In the genomic region with DNA sequence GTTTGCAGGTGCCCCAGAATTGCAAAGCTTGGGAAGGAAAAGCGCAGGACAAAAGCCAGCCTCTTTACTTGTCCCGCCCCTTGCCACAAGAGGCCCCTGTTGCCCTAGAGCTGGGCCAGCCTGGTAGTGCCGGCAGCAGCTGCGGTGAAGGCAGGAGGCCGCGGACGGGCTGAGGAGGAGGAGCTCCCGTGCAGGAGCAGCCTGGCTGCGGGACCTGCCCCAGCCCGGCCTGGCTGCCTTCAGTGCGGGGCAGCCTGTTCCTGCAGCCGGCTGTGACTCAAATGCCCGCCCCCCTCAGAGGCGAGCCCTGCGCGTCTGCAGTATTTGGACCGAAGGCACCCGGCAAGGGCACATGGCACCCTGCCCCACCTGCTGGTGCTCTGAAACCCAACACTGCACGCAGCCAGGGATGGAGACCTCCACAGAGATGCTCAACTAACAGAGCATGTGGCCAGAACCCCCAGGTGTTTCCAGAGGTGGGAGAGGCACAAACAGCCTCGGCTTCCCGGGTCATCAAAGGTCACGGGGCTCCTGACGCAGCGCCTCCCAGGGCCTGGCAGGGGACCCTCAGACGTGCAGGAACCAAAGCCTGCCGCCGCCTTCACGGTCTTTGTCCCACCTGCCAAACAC, we compare ENCODE assay signal across 8 cellular contexts. TPM values are rescaled to one million over a fixed set of nuclear protein-coding genes. Genes with fewer than 3 reads are reported as not detected.
A peak's percentile ranks its signal among the peaks of the same experiment; 100 is the strongest.
DNase-seq lines count a peak whose midpoint lies in the region; ATAC-seq, FAIRE-seq and TF ChIP-seq lines count a peak whose summit lies in the region.

No MANE protein-coding gene starts in this region.

- intact Hi-C loops in activated T-helper 2 cell treated with anti-CD3 and anti-CD28 coated beads, Interferon-gamma antibody, Interleukin-2, Interleukin-4, amounts not matched to agents 10 μg/mL and 5 μg/mL and 100 μg/mL, durations not matched to agents 14 hours and 24 hours and 36 hours (cut with micrococcal nuclease), result no loop called here
- intact Hi-C loops in pancreas (cut with DNase I), result no loop called here

- H3K9me3 Mint-ChIP-seq in activated T-helper 2 cell treated with anti-CD3 and anti-CD28 coated beads, Interferon-gamma antibody, Interleukin-2, Interleukin-4, amounts not matched to agents 10 μg/mL and 5 μg/mL and 100 μg/mL, durations not matched to agents 14 hours and 24 hours and 36 hours, result no peaks in the 10 kb centered on the region
- H3K9me3 Mint-ChIP-seq in glutamatergic neuron (ENCODE audit: unreplicated experiment), result peaks cover 15% of the 10 kb centered on the region

- peak; percentile 7 for TF ChIP-seq POLR2A in GM15510 (IDR thresholded peaks at IDR 0.05; ENCODE audit: borderline replicate concordance, extremely low read depth, insufficient read length)

- H3K36me3 Mint-ChIP-seq in activated T-helper 2 cell treated with anti-CD3 and anti-CD28 coated beads, Interferon-gamma antibody, Interleukin-2, Interleukin-4, amounts not matched to agents 10 μg/mL and 5 μg/mL and 100 μg/mL, durations not matched to agents 14 hours and 24 hours and 36 hours (ENCODE audit: low read depth), result peaks cover 30% of the 10 kb centered on the region
- peaks cover under 1% of the 10 kb centered on the region for H3K36me3 Mint-ChIP-seq in glutamatergic neuron (ENCODE audit: unreplicated experiment)

- no peak for FAIRE-seq in pancreas (lab: Jason Lieb, UNC)

- no peak overlapping the region for H3K27ac Mint-ChIP-seq in activated T-helper 2 cell treated with anti-CD3 and anti-CD28 coated beads, Interferon-gamma antibody, Interleukin-2, Interleukin-4, amounts not matched to agents 10 μg/mL and 5 μg/mL and 100 μg/mL, durations not matched to agents 14 hours and 24 hours and 36 hours
- H3K27ac Mint-ChIP-seq in glutamatergic neuron (ENCODE audit: unreplicated experiment), result no peak overlapping the region

- no peaks in the 10 kb centered on the region for H3K4me1 Mint-ChIP-seq in activated T-helper 2 cell treated with anti-CD3 and anti-CD28 coated beads, Interferon-gamma antibody, Interleukin-2, Interleukin-4, amounts not matched to agents 10 μg/mL and 5 μg/mL and 100 μg/mL, durations not matched to agents 14 hours and 24 hours and 36 hours (ENCODE audit: low read depth)
- peaks cover 44% of the 10 kb centered on the region for H3K4me1 Mint-ChIP-seq in glutamatergic neuron (ENCODE audit: low read depth, unreplicated experiment)

- DNase-seq in A172 (ENCODE audit: low spot score) (peak; percentile 46), NCI-H2196 (lab: John Stamatoyannopoulos, UW; ENCODE audit: unreplicated experiment) (peak; percentile 53), glutamatergic neuron (peak; percentile 89), pancreas (peak in 5 of 6 donors; percentile 46 to 86 (median 63)), NCI-H1436 treated with DMSO at 0.1 percent for 48 hours (lab: John Stamatoyannopoulos, UW) (no peak)
- peak; percentile 27 for DNase-seq in activated T-helper 2 cell treated with anti-CD3 and anti-CD28 coated beads, Interferon-gamma antibody, Interleukin-2, Interleukin-4, amounts not matched to agents 10 μg/mL and 5 μg/mL and 100 μg/mL, durations not matched to agents 14 hours and 24 hours and 36 hours (ENCODE audit: low spot score)

- H3K4me1 ChIP-seq in pancreas, result peaks cover 0 to 4% (median 0%) of the 10 kb centered on the region in 3 donors

- H3K4me3 Mint-ChIP-seq in activated T-helper 2 cell treated with anti-CD3 and anti-CD28 coated beads, Interferon-gamma antibody, Interleukin-2, Interleukin-4, amounts not matched to agents 10 μg/mL and 5 μg/mL and 100 μg/mL, durations not matched to agents 14 hours and 24 hours and 36 hours (ENCODE audit: low read depth), result no peak overlapping the region
- H3K4me3 Mint-ChIP-seq in glutamatergic neuron (ENCODE audit: unreplicated experiment), result no peak overlapping the region

- ATAC-seq in HG02763 (IDR thresholded peaks at IDR 0.05; ENCODE audit: unreplicated experiment) (peak; percentile 68), pancreas (peak; percentile 55 to 83 (median 80))

- WGBS in pancreas, 2 donors, result 35 to 40% methylated on average over 24 to 28 of the region's 28 CpGs

- H3K9me3 ChIP-seq in pancreas, result no peaks in the 10 kb centered on the region

- no peak overlapping the region for H3K27ac ChIP-seq in pancreas

- peak; percentile 32 for TF ChIP-seq CTCF in glutamatergic neuron (IDR thresholded peaks at IDR 0.05; ENCODE audit: partially characterized antibody, unreplicated experiment)
- no peak for TF ChIP-seq CTCF in pancreas (IDR thresholded peaks at IDR 0.05)

- H3K4me3 ChIP-seq in pancreas, result no peak overlapping the region

- H3K27me3 ChIP-seq in pancreas, result no peaks in the 10 kb centered on the region

- no peaks in the 10 kb centered on the region for H3K27me3 Mint-ChIP-seq in activated T-helper 2 cell treated with anti-CD3 and anti-CD28 coated beads, Interferon-gamma antibody, Interleukin-2, Interleukin-4, amounts not matched to agents 10 μg/mL and 5 μg/mL and 100 μg/mL, durations not matched to agents 14 hours and 24 hours and 36 hours (ENCODE audit: low read depth)
- peaks cover 17% of the 10 kb centered on the region for H3K27me3 Mint-ChIP-seq in glutamatergic neuron (ENCODE audit: unreplicated experiment)

- peaks cover 0 to 21% (median 3%) of the 10 kb centered on the region in 3 donors for H3K36me3 ChIP-seq in pancreas

RNA-seq across cellular contexts. Expression of a gene that starts 29.7 kb away (rescaled TPM):
- 4.8 and 7.2 TPM in 2 replicates for total RNA-seq in A172 (2014; rRNA removed; shearing (Covaris generic))
- 21.7 and 22.1 TPM in 2 replicates for total RNA-seq in activated T-helper 2 cell treated with anti-CD3 and anti-CD28 coated beads, Interferon-gamma antibody, Interleukin-2, Interleukin-4, amounts not matched to agents 10 μg/mL and 5 μg/mL and 100 μg/mL, durations not matched to agents 14 hours and 24 hours and 36 hours
- total RNA-seq in glutamatergic neuron (ENCODE audit: unreplicated experiment), result 41.2 TPM
- 10 to 100 TPM; 17.4 to 25.1 (median 19.4) TPM for total RNA-seq in pancreas
- 10 to 100 TPM; 34.8 to 56.4 TPM for polyA plus RNA-seq in pancreas
